ENCODE assay signal across 1 cellular context in genomic region chr14:31208546-31209424, GRCh38.
TF ChIP-seq lines count a peak whose summit lies in the region.

No MANE protein-coding gene starts in this region.

TF ChIP-seq in GM23338, 12 proteins besides CTCF, POLR2A, EP300 and RAD21 (continued from another document):
- TF ChIP-seq ZNF462 (CRISPR knock-in tag; IDR thresholded peaks at IDR 0.05) (no peak), STAT1 (IDR thresholded peaks at IDR 0.05; ENCODE audit: unreplicated experiment) (no peak), ZNF114 (CRISPR knock-in tag; IDR thresholded peaks at IDR 0.05) (no peak), ETS1 (IDR thresholded peaks at IDR 0.05) (no peak), NANOG (IDR thresholded peaks at IDR 0.05; ENCODE audit: borderline replicate concordance) (no peak), EZH2 (IDR thresholded peaks at IDR 0.05; ENCODE audit: low read depth, unreplicated experiment) (no peak), POLR2AphosphoS5 (IDR thresholded peaks at IDR 0.05; ENCODE audit: low read depth) (no peak), CREB1 (CRISPR knock-in tag; IDR thresholded peaks at IDR 0.05; ENCODE audit: low read depth) (no peak), ZNF331 (CRISPR knock-in tag; IDR thresholded peaks at IDR 0.05; ENCODE audit: low read depth) (no peak), EZH2phosphoT487 (IDR thresholded peaks at IDR 0.05; ENCODE audit: unreplicated experiment) (no peak)
TF ChIP-seq in GM23338: peak in this region for 0.
